8 cellular contexts compared by ENCODE assay signal in the genomic region with DNA sequence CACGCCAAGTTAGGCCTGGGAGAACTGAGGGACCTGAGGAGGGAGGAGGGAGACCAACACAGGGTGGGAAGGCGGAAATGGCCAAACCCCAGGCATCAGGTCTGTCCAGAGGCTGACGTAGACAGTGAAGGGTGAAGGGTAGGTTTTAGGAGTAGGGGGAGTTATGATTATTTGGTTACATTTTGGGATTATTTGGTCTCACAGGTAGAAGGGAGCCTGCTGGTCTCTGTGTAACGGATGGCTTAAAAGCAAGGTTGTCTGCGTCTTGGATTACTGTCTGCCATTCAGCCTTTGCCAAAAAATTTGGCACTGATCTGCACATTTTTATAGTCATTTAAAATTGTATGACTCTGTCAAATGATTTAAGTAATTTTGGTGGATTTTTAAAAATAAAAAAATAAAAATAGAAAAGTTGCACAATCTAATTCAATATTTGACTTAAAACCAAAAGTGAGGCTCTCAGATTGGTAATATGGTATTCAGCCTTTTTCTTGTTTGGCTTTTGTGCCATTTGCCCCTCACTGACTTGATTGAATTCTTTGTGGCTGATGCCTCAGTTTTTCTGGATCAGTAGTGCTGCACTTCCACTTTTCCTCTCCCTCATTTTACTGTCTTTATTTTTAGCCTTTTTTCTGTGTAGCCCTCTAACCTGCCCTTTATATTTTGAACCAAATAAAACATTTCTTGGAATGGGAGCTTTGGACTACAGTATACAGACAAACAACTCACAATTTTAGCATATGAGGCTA. TPM values are rescaled to one million over a fixed set of nuclear protein-coding genes. Genes with fewer than 3 reads are reported as not detected.
A peak's percentile ranks its signal among the peaks of the same experiment; 100 is the strongest.
DNase-seq lines count a peak whose midpoint lies in the region; ATAC-seq, FAIRE-seq and TF ChIP-seq lines count a peak whose summit lies in the region.

No MANE protein-coding gene starts in this region.

- peak; percentile 75 for DNase-seq in activated CD4-positive, alpha-beta T cell treated with anti-CD3 and anti-CD28 coated beads, Interleukin-2, amount 10 ng/mL, durations not matched to agents 24 days and 14 days
- DNase-seq in activated CD4-positive, alpha-beta T cell treated with anti-CD3 and anti-CD28 coated beads, Interleukin-2, amount 50 U/mL, for 1 hour = no peak
- DNase-seq in RWPE2 (ENCODE audit: low spot score) = no peak
- DNase-seq in erythroblast (lab: John Stamatoyannopoulos, UW) = peak in 1 of 2 experiments; percentile 47
- DNase-seq in neural crest cell (ENCODE audit: low read depth, low spot score) = no peak
- no peak for DNase-seq in activated CD8-positive, alpha-beta memory T cell treated with anti-CD3 and anti-CD28 coated beads for 24 hours
- DNase-seq in urothelium cell line (ENCODE audit: low spot score) = no peak

- no peak for TF ChIP-seq CTCF in RWPE2 (IDR thresholded peaks at IDR 0.05; ENCODE audit: poor library complexity, severe bottlenecking)
- no peak for TF ChIP-seq CTCF in neural crest cell (conservative IDR thresholded peaks at IDR 0.05)

- peaks cover 17% of the 10 kb centered on the region for H3K4me1 ChIP-seq in RWPE2 (ENCODE audit: insufficient read depth, poor library complexity, severe bottlenecking)

- H3K9me3 Mint-ChIP-seq in activated CD4-positive, alpha-beta T cell treated with anti-CD3 and anti-CD28 coated beads, Interleukin-2, amount 10 ng/mL, durations not matched to agents 24 days and 14 days = no peaks in the 10 kb centered on the region
- H3K9me3 Mint-ChIP-seq in neural crest cell = no peaks in the 10 kb centered on the region

- H3K4me1 Mint-ChIP-seq in activated CD4-positive, alpha-beta T cell treated with anti-CD3 and anti-CD28 coated beads, Interleukin-2, amount 10 ng/mL, durations not matched to agents 24 days and 14 days = peaks cover 37% of the 10 kb centered on the region
- H3K4me1 Mint-ChIP-seq in neural crest cell = peaks cover 36% of the 10 kb centered on the region

- peak; percentile 48 for TF ChIP-seq POLR2A in erythroblast (IDR thresholded peaks at IDR 0.05; ENCODE audit: low read length)

- H3K4me3 Mint-ChIP-seq in activated CD4-positive, alpha-beta T cell treated with anti-CD3 and anti-CD28 coated beads, Interleukin-2, amount 10 ng/mL, durations not matched to agents 24 days and 14 days = peak overlapping the region; percentile 99
- peak overlapping the region; percentile 95 for H3K4me3 Mint-ChIP-seq in neural crest cell

- no peaks in the 10 kb centered on the region for H3K27me3 ChIP-seq in RWPE2 (ENCODE audit: insufficient read depth, poor library complexity, severe bottlenecking)

- no peak for FAIRE-seq in urothelium cell line (lab: Jason Lieb, UNC)

- H3K36me3 Mint-ChIP-seq in activated CD4-positive, alpha-beta T cell treated with anti-CD3 and anti-CD28 coated beads, Interleukin-2, amount 10 ng/mL, durations not matched to agents 24 days and 14 days (ENCODE audit: low read depth) = peaks cover 33% of the 10 kb centered on the region
- H3K36me3 Mint-ChIP-seq in neural crest cell (ENCODE audit: low read depth) = peaks cover 7% of the 10 kb centered on the region

- H3K4me3 ChIP-seq in RWPE2 (ENCODE audit: severe bottlenecking) = peak overlapping the region; percentile 52

- no peaks in the 10 kb centered on the region for H3K27me3 Mint-ChIP-seq in activated CD4-positive, alpha-beta T cell treated with anti-CD3 and anti-CD28 coated beads, Interleukin-2, amount 10 ng/mL, durations not matched to agents 24 days and 14 days
- no peaks in the 10 kb centered on the region for H3K27me3 Mint-ChIP-seq in neural crest cell (ENCODE audit: low read depth)

- intact Hi-C loops in activated CD4-positive, alpha-beta T cell treated with anti-CD3 and anti-CD28 coated beads, Interleukin-2, amount 10 ng/mL, durations not matched to agents 24 days and 14 days (cut with micrococcal nuclease) = loop anchor here (2.0 to 5.0 kb wide), 2 partner anchors 40 to 57 kb away; a partner anchor contains a TSS

- H3K9me3 ChIP-seq in RWPE2 (ENCODE audit: severe bottlenecking) = no peaks in the 10 kb centered on the region

- peak overlapping the region; percentile 76 for H3K27ac ChIP-seq in RWPE2 (ENCODE audit: poor library complexity, severe bottlenecking)

- peak overlapping the region; percentile 94 for H3K27ac Mint-ChIP-seq in activated CD4-positive, alpha-beta T cell treated with anti-CD3 and anti-CD28 coated beads, Interleukin-2, amount 10 ng/mL, durations not matched to agents 24 days and 14 days
- H3K27ac Mint-ChIP-seq in neural crest cell (ENCODE audit: unreplicated experiment) = peak overlapping the region; percentile 98

- peak; percentile 48 for ATAC-seq in HG02943 (IDR thresholded peaks at IDR 0.05; ENCODE audit: low read depth, unreplicated experiment)
- ATAC-seq in RWPE2 (ENCODE audit: low read depth) = peak; percentile 78

- peaks cover 9% of the 10 kb centered on the region for H3K36me3 ChIP-seq in RWPE2 (ENCODE audit: low read depth)

RNA-seq across cellular contexts. Expression of a gene that starts 3.6 kb away (rescaled TPM):
- total RNA-seq in activated CD4-positive, alpha-beta T cell treated with anti-CD3 and anti-CD28 coated beads, Interleukin-2, amount 10 ng/mL, durations not matched to agents 24 days and 14 days = 0.88 TPM in 1 of 2 replicates, not detected in the other
- total RNA-seq in neural crest cell = not detected in 2 replicates

RNA-seq across cellular contexts. Expression of a gene that starts 8.6 kb away (rescaled TPM):
- total RNA-seq in activated CD4-positive, alpha-beta T cell treated with anti-CD3 and anti-CD28 coated beads, Interleukin-2, amount 10 ng/mL, durations not matched to agents 24 days and 14 days = 16.3 and 16.7 TPM in 2 replicates
- 34.7 and 34.9 TPM in 2 replicates for total RNA-seq in neural crest cell

RNA-seq across cellular contexts. Expression of a gene that starts 8.7 kb away (rescaled TPM):
- 46.7 and 50.1 TPM in 2 replicates for total RNA-seq in activated CD4-positive, alpha-beta T cell treated with anti-CD3 and anti-CD28 coated beads, Interleukin-2, amount 10 ng/mL, durations not matched to agents 24 days and 14 days
- 84.9 and 95.9 TPM in 2 replicates for total RNA-seq in neural crest cell

RNA-seq across cellular contexts. Expression of a gene that starts 25.2 kb away (rescaled TPM):
- total RNA-seq in activated CD4-positive, alpha-beta T cell treated with anti-CD3 and anti-CD28 coated beads, Interleukin-2, amount 10 ng/mL, durations not matched to agents 24 days and 14 days = 27.0 and 27.6 TPM in 2 replicates
- 35.3 and 35.9 TPM in 2 replicates for total RNA-seq in neural crest cell

RNA-seq across cellular contexts. Expression of a gene that starts 25.7 kb away (rescaled TPM):
- total RNA-seq in activated CD4-positive, alpha-beta T cell treated with anti-CD3 and anti-CD28 coated beads, Interleukin-2, amount 10 ng/mL, durations not matched to agents 24 days and 14 days = 220 and 243 TPM in 2 replicates
- 123 and 141 TPM in 2 replicates for total RNA-seq in neural crest cell
